1 cellular context compared by ENCODE assay signal in genomic region chr17:30600062-30600829, GRCh38.
TF ChIP-seq lines count a peak whose summit lies in the region.

No MANE protein-coding gene starts in this region.

TF ChIP-seq in HepG2, 621 proteins besides CTCF, POLR2A, EP300 and RAD21 (continued from another document and continues in another):
- TF ChIP-seq, protein P1, sequence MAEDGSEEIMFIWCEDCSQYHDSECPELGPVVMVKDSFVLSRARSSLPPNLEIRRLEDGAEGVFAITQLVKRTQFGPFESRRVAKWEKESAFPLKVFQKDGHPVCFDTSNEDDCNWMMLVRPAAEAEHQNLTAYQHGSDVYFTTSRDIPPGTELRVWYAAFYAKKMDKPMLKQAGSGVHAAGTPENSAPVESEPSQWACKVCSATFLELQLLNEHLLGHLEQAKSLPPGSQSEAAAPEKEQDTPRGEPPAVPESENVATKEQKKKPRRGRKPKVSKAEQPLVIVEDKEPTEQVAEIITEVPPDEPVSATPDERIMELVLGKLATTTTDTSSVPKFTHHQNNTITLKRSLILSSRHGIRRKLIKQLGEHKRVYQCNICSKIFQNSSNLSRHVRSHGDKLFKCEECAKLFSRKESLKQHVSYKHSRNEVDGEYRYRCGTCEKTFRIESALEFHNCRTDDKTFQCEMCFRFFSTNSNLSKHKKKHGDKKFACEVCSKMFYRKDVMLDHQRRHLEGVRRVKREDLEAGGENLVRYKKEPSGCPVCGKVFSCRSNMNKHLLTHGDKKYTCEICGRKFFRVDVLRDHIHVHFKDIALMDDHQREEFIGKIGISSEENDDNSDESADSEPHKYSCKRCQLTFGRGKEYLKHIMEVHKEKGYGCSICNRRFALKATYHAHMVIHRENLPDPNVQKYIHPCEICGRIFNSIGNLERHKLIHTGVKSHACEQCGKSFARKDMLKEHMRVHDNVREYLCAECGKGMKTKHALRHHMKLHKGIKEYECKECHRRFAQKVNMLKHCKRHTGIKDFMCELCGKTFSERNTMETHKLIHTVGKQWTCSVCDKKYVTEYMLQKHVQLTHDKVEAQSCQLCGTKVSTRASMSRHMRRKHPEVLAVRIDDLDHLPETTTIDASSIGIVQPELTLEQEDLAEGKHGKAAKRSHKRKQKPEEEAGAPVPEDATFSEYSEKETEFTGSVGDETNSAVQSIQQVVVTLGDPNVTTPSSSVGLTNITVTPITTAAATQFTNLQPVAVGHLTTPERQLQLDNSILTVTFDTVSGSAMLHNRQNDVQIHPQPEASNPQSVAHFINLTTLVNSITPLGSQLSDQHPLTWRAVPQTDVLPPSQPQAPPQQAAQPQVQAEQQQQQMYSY (CRISPR knock-in tag; IDR thresholded peaks at IDR 0.05), result peak; percentile 77; the same call in 1 of the 2 replicates
- TF ChIP-seq, protein P2, sequence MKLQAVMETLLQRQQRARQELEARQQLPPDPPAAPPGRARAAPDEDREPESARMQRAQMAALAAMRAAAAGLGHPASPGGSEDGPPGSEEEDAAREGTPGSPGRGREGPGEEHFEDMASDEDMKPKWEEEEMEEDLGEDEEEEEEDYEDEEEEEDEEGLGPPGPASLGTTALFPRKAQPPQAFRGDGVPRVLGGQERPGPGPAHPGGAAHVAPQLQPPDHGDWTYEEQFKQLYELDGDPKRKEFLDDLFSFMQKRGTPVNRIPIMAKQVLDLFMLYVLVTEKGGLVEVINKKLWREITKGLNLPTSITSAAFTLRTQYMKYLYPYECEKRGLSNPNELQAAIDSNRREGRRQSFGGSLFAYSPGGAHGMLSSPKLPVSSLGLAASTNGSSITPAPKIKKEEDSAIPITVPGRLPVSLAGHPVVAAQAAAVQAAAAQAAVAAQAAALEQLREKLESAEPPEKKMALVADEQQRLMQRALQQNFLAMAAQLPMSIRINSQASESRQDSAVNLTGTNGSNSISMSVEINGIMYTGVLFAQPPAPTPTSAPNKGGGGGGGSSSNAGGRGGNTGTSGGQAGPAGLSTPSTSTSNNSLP (IDR thresholded peaks at IDR 0.05; ENCODE audit: low read depth, low read length), result no peak
- peak; percentile 75; the same call in 1 of the 2 replicates for TF ChIP-seq BORCS8-MEF2B (CRISPR knock-in tag; IDR thresholded peaks at IDR 0.05)
- no peak for TF ChIP-seq HHEX (CRISPR knock-in tag; IDR thresholded peaks at IDR 0.05)
- no peak for TF ChIP-seq HMGA1 (CRISPR knock-in tag; conservative IDR thresholded peaks at IDR 0.05)
- no peak; the same call in 1 of the 2 replicates for TF ChIP-seq ZNF441 (CRISPR knock-in tag; IDR thresholded peaks at IDR 0.05; ENCODE audit: borderline replicate concordance)
- TF ChIP-seq, protein P3, sequence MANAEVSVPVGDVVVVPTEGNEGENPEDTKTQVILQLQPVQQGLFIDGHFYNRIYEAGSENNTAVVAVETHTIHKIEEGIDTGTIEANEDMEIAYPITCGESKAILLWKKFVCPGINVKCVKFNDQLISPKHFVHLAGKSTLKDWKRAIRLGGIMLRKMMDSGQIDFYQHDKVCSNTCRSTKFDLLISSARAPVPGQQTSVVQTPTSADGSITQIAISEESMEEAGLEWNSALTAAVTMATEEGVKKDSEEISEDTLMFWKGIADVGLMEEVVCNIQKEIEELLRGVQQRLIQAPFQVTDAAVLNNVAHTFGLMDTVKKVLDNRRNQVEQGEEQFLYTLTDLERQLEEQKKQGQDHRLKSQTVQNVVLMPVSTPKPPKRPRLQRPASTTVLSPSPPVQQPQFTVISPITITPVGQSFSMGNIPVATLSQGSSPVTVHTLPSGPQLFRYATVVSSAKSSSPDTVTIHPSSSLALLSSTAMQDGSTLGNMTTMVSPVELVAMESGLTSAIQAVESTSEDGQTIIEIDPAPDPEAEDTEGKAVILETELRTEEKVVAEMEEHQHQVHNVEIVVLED (CRISPR knock-in tag; IDR thresholded peaks at IDR 0.05; ENCODE audit: borderline replicate concordance), result no peak; the same call in 1 of the 2 replicates
- TF ChIP-seq ZNF547 (CRISPR knock-in tag; IDR thresholded peaks at IDR 0.05), result peak; percentile 72
- no peak for TF ChIP-seq KLF12 (CRISPR knock-in tag; IDR thresholded peaks at IDR 0.05; ENCODE audit: borderline replicate concordance)
- TF ChIP-seq CEBPB (IDR thresholded peaks at IDR 0.05; ENCODE audit: borderline replicate concordance, low read depth, low read length), result no peak
- peak; percentile 89 for TF ChIP-seq ARNT2 (CRISPR knock-in tag; IDR thresholded peaks at IDR 0.05; ENCODE audit: low read depth)
- TF ChIP-seq TRIM22 (IDR thresholded peaks at IDR 0.05), result no peak
- TF ChIP-seq SRSF4 (IDR thresholded peaks at IDR 0.05; ENCODE audit: low read depth, low read length, poor library complexity, severe bottlenecking), result no peak
- peak; percentile 86; the same call in 1 of the 2 replicates for TF ChIP-seq SMYD3 (CRISPR knock-in tag; IDR thresholded peaks at IDR 0.05)
- TF ChIP-seq TOPORS (CRISPR knock-in tag; IDR thresholded peaks at IDR 0.05), result no peak
- TF ChIP-seq ARNTL (CRISPR knock-in tag; IDR thresholded peaks at IDR 0.05), result peak; percentile 34; the same call in 1 of the 2 replicates
- TF ChIP-seq ZBTB37 (CRISPR knock-in tag; IDR thresholded peaks at IDR 0.05), result no peak
- 0 out of 2 replicates have a peak, but pooled peaks have one; percentile 56 for TF ChIP-seq MXD4 (CRISPR knock-in tag; IDR thresholded peaks at IDR 0.05)
- TF ChIP-seq ZNF501 (CRISPR knock-in tag; IDR thresholded peaks at IDR 0.05), result peak; percentile 50
- no peak for TF ChIP-seq MTF2 (CRISPR knock-in tag; IDR thresholded peaks at IDR 0.05; ENCODE audit: borderline replicate concordance)
- 0 out of 2 replicates have a peak, but pooled peaks have one; percentile 14 for TF ChIP-seq ZSCAN30 (CRISPR knock-in tag; IDR thresholded peaks at IDR 0.05)
- no peak; the same call in 1 of the 2 replicates for TF ChIP-seq JUND (CRISPR knock-in tag; IDR thresholded peaks at IDR 0.05)
- TF ChIP-seq ZNF549 (CRISPR knock-in tag; IDR thresholded peaks at IDR 0.05), result no peak
- TF ChIP-seq AGO1 (IDR thresholded peaks at IDR 0.05; ENCODE audit: low read depth, low read length, poor library complexity, severe bottlenecking), result peak; percentile 30
- TF ChIP-seq ZFAT (CRISPR knock-in tag; conservative IDR thresholded peaks at IDR 0.05), result no peak
- 0 out of 2 replicates have a peak, but pooled peaks have one; percentile 39 for TF ChIP-seq ETV6 (CRISPR knock-in tag; conservative IDR thresholded peaks at IDR 0.05)
- TF ChIP-seq, protein P4, sequence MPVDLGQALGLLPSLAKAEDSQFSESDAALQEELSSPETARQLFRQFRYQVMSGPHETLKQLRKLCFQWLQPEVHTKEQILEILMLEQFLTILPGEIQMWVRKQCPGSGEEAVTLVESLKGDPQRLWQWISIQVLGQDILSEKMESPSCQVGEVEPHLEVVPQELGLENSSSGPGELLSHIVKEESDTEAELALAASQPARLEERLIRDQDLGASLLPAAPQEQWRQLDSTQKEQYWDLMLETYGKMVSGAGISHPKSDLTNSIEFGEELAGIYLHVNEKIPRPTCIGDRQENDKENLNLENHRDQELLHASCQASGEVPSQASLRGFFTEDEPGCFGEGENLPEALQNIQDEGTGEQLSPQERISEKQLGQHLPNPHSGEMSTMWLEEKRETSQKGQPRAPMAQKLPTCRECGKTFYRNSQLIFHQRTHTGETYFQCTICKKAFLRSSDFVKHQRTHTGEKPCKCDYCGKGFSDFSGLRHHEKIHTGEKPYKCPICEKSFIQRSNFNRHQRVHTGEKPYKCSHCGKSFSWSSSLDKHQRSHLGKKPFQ (CRISPR knock-in tag; IDR thresholded peaks at IDR 0.05; ENCODE audit: insufficient replicate concordance), result peak; percentile 90
- TF ChIP-seq GATA4 (IDR thresholded peaks at IDR 0.05; ENCODE audit: borderline replicate concordance, low read depth), result peak; percentile 52; the same call in 1 of the 2 replicates
- TF ChIP-seq ERF (CRISPR knock-in tag; IDR thresholded peaks at IDR 0.05), result peak; percentile 62
- no peak for TF ChIP-seq ZNF780A (CRISPR knock-in tag; IDR thresholded peaks at IDR 0.05)
- TF ChIP-seq HNF4G (IDR thresholded peaks at IDR 0.05; ENCODE audit: borderline replicate concordance, low read depth, low read length), result no peak
- TF ChIP-seq HNF4G (CRISPR knock-in tag; IDR thresholded peaks at IDR 0.05; ENCODE audit: borderline replicate concordance, low read depth), result no peak
- no peak for TF ChIP-seq FOXA3 (CRISPR knock-in tag; IDR thresholded peaks at IDR 0.05)
- TF ChIP-seq ZNF720 (CRISPR knock-in tag; IDR thresholded peaks at IDR 0.05), result no peak
- TF ChIP-seq GABPA (IDR thresholded peaks at IDR 0.05; ENCODE audit: low read depth, low read length), result no peak
- TF ChIP-seq GABPA (CRISPR knock-in tag; IDR thresholded peaks at IDR 0.05; ENCODE audit: low read depth), result no peak
- TF ChIP-seq ZNF329 (CRISPR knock-in tag; IDR thresholded peaks at IDR 0.05; ENCODE audit: low read depth), result peak; percentile 88
- peak; percentile 79 for TF ChIP-seq CCDC6 (CRISPR knock-in tag; IDR thresholded peaks at IDR 0.05)
- 0 out of 2 replicates have a peak, but pooled peaks have one; percentile 55 for TF ChIP-seq ZNF646 (CRISPR knock-in tag; IDR thresholded peaks at IDR 0.05)
- TF ChIP-seq SMARCC2 (IDR thresholded peaks at IDR 0.05), result no peak
- peak; percentile 75; the same call in 1 of the 2 replicates for TF ChIP-seq ZNF224 (CRISPR knock-in tag; IDR thresholded peaks at IDR 0.05)
- TF ChIP-seq ZFP36L1 (CRISPR knock-in tag; IDR thresholded peaks at IDR 0.05), result no peak
- TF ChIP-seq ZGPAT (CRISPR knock-in tag; IDR thresholded peaks at IDR 0.05), result peak; percentile 69; the same call in 1 of the 2 replicates
- TF ChIP-seq ZNF775 (CRISPR knock-in tag; IDR thresholded peaks at IDR 0.05; ENCODE audit: borderline replicate concordance), result no peak
- TF ChIP-seq HOXD1 (CRISPR knock-in tag; IDR thresholded peaks at IDR 0.05), result 0 out of 2 replicates have a peak, but pooled peaks have one; percentile 19
- TF ChIP-seq ZBTB42 (CRISPR knock-in tag; IDR thresholded peaks at IDR 0.05), result 0 out of 2 replicates have a peak, but pooled peaks have one; percentile 48
- TF ChIP-seq ZNF33B (CRISPR knock-in tag; IDR thresholded peaks at IDR 0.05), result peak; percentile 65; the same call in 1 of the 2 replicates
